Comparison of ENCODE assay signal across 1 cellular context in genomic region chr19:1062387-1063029, GRCh38.
A peak's percentile ranks its signal among the peaks of the same experiment; 100 is the strongest.
TF ChIP-seq lines count a peak whose summit lies in the region.

No MANE protein-coding gene starts in this region.

TF ChIP-seq in K562, 482 proteins besides CTCF, POLR2A, EP300 and RAD21:
- TF ChIP-seq CHD4 (IDR thresholded peaks at IDR 0.05; ENCODE audit: insufficient read depth, insufficient replicate concordance, low read depth, low read length, poor library complexity, severe bottlenecking) (no peak), SFPQ (IDR thresholded peaks at IDR 0.05; ENCODE audit: low read depth, low read length) (no peak), HDGF (IDR thresholded peaks at IDR 0.05) (0 out of 2 replicates have a peak, but pooled peaks have one; percentile 56), DMBX1 (CRISPR knock-in tag; IDR thresholded peaks at IDR 0.05; ENCODE audit: borderline replicate concordance) (no peak), POLR2H (tag; IDR thresholded peaks at IDR 0.05; ENCODE audit: low read depth) (no peak), ZBTB26 (CRISPR knock-in tag; IDR thresholded peaks at IDR 0.05) (0 out of 2 replicates have a peak, but pooled peaks have one; percentile 33), PKNOX1 (IDR thresholded peaks at IDR 0.05) (no peak), ZBTB33 (CRISPR knock-in tag; IDR thresholded peaks at IDR 0.05) (peak; percentile 77; the same call in 1 of the 2 replicates), ELF4 (CRISPR knock-in tag; IDR thresholded peaks at IDR 0.05) (peak; percentile 47; the same call in 1 of the 2 replicates), SUPT5H (IDR thresholded peaks at IDR 0.05) (peak; percentile 38; the same call in 1 of the 2 replicates), KAT8 (IDR thresholded peaks at IDR 0.05; ENCODE audit: low read depth) (no peak), OTX1 (CRISPR knock-in tag; IDR thresholded peaks at IDR 0.05) (peak; percentile 64; the same call in 1 of the 2 replicates), FOXK1 (CRISPR knock-in tag; IDR thresholded peaks at IDR 0.05; ENCODE audit: borderline replicate concordance) (no peak), ZNF143 (CRISPR knock-in tag; IDR thresholded peaks at IDR 0.05) (no peak)
